ENCODE assay signal across 8 cellular contexts in the genomic region with DNA sequence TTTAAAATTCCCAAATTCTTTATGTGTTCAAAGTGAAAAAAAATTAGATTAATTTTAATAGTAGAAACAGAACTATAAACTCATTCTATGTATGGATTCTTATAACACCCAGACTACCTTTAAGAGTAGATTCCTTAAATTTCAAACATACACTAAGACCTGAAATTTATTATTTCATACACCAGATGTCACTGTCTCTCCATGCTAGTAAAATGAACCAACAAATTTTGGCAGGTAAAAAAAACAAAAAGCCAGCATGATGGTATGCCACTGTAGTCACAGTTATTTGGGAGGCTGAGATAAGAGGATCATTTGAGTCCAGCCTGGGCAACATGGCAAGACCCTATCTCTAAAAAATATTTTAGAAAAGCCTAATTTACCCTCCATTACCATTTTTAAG.
DNase-seq lines count a peak whose midpoint lies in the region; ATAC-seq, FAIRE-seq and TF ChIP-seq lines count a peak whose summit lies in the region.

No MANE protein-coding gene starts in this region.

- no peaks in the 10 kb centered on the region for H3K79me2 ChIP-seq in HepG2 (ENCODE audit: insufficient read depth, low read length)

- H3K36me3 ChIP-seq in BJ (ENCODE audit: control insufficient read depth, insufficient read depth, low read length) (no peaks in the 10 kb centered on the region), HepG2 (replicated peaks in 1 of 2; ENCODE audit: control insufficient read depth in 1 of 2, insufficient read depth in 2 of 2, low read length in 2 of 2) (no peaks in the 10 kb centered on the region)

- H3K4me3 Mint-ChIP-seq in T-helper 2 cell treated with Interferon-gamma antibody and Interleukin-4, amounts not matched to agents 5 μg/mL and 100 μg/mL, for 36 hours: no peak overlapping the region

- H3K4me1 Mint-ChIP-seq in T-helper 2 cell treated with Interferon-gamma antibody and Interleukin-4, amounts not matched to agents 5 μg/mL and 100 μg/mL, for 36 hours (ENCODE audit: low read depth): no peaks in the 10 kb centered on the region

- H3K27ac ChIP-seq in HepG2 (ENCODE audit: extremely low read length, insufficient read depth, low read length): no peak overlapping the region

- no peak for TF ChIP-seq RAD21 in HepG2 (CRISPR knock-in tag; IDR thresholded peaks at IDR 0.05)

- no peak for FAIRE-seq in HepG2 (lab: Jason Lieb, UNC)

- DNase-seq in BJ (ENCODE audit: low read depth) (no peak), LoVo (ENCODE audit: low spot score) (peak; percentile 39), astrocyte of the hippocampus (ENCODE audit: low read depth, low spot score) (peak; percentile 32), HepG2 (ENCODE audit: low spot score) (peak; percentile 1), C1 segment of cervical spinal cord (lab: John Stamatoyannopoulos, UW) (no peak), germinal center (ENCODE audit: low spot score) (no peak)
- DNase-seq in T-helper 2 cell treated with Interferon-gamma antibody and Interleukin-4, amounts not matched to agents 5 μg/mL and 100 μg/mL, for 36 hours (ENCODE audit: low spot score): no peak

- H3K27ac Mint-ChIP-seq in T-helper 2 cell treated with Interferon-gamma antibody and Interleukin-4, amounts not matched to agents 5 μg/mL and 100 μg/mL, for 36 hours: no peak overlapping the region

- TF ChIP-seq CTCF in BJ (IDR thresholded peaks at IDR 0.05; ENCODE audit: insufficient read depth, low read depth, low read length) (peak; percentile 26; the same call in 1 of the 2 replicates), HepG2 (CRISPR knock-in tag; IDR thresholded peaks at IDR 0.05) (no peak)

- H3K9me3 ChIP-seq in HepG2 (ENCODE audit: low read length): no peaks in the 10 kb centered on the region

- H3K9ac ChIP-seq in HepG2 (ENCODE audit: insufficient read depth, low read depth, low read length): no peak overlapping the region

- in situ Hi-C loops in HepG2 (cut with HindIII; ENCODE audit: extremely low pct_ligation_motif_present, low pct_unique_long_range_greater_than_20kb): no loop called here

- H3K27me3 ChIP-seq in BJ (ENCODE audit: control insufficient read depth, insufficient read depth, low read length) (no peaks in the 10 kb centered on the region), HepG2 (ENCODE audit: control insufficient read depth in 1 of 2, insufficient read depth in 2 of 2, low read length in 2 of 2) (no peaks in the 10 kb centered on the region)

- no peaks in the 10 kb centered on the region for H3K4me1 ChIP-seq in HepG2 (ENCODE audit: insufficient read depth, low read length)

- ATAC-seq in HepG2 (no peak), GM21360 (IDR thresholded peaks at IDR 0.05; ENCODE audit: unreplicated experiment) (no peak)

- no peak for TF ChIP-seq POLR2A in HepG2 (IDR thresholded peaks at IDR 0.05; ENCODE audit: insufficient read depth in 1 of 2, low read depth in 2 of 2, low read length in 2 of 2)

- TF ChIP-seq EP300 in HepG2 (IDR thresholded peaks at IDR 0.05; ENCODE audit: low read depth in 2 of 2, low read length in 2 of 2) (no peak), HepG2 (CRISPR knock-in tag; IDR thresholded peaks at IDR 0.05; ENCODE audit: borderline replicate concordance) (no peak)

- H4K20me1 ChIP-seq in HepG2 (ENCODE audit: insufficient read depth, low read length): no peaks in the 10 kb centered on the region

- CTCF ChIA-PET in BJ (lab: Yijun Ruan, JAX) (interaction anchor here (0.8 to 0.9 kb wide), 2 partner anchors 9 to 877 kb away, joined by 3 read pairs; no protein-coding TSS in a partner anchor), HepG2 (lab: Yijun Ruan, JAX; ENCODE audit: low intra/inter-chr PET ratio, low total read pairs) (no interaction called here)

- no peak overlapping the region for H2AFZ ChIP-seq in HepG2 (ENCODE audit: low read length)

- no TSS peak for BruUV-seq in HepG2 (replicated peaks; lab: Mats Ljungman, UMichigan)

- H3K9me3 Mint-ChIP-seq in T-helper 2 cell treated with Interferon-gamma antibody and Interleukin-4, amounts not matched to agents 5 μg/mL and 100 μg/mL, for 36 hours: no peaks in the 10 kb centered on the region

- H3K27me3 Mint-ChIP-seq in T-helper 2 cell treated with Interferon-gamma antibody and Interleukin-4, amounts not matched to agents 5 μg/mL and 100 μg/mL, for 36 hours (ENCODE audit: low read depth): no peaks in the 10 kb centered on the region

- H3K4me2 ChIP-seq in HepG2 (ENCODE audit: low read depth, low read length): no peak overlapping the region

- no peak overlapping the region for H3K4me3 ChIP-seq in BJ (ENCODE audit: low read depth, low read length)
- no peak overlapping the region for H3K4me3 ChIP-seq in HepG2 (replicated peaks in 1 of 3; ENCODE audit: insufficient read depth in 1 of 3, low read depth in 2 of 3, low read length in 3 of 3)

- POLR2A ChIA-PET in BJ (lab: Charles Lee): no interaction called here
- POLR2A ChIA-PET in HepG2 (lab: Yijun Ruan, JAX): no interaction called here

- intact Hi-C loops in HepG2 (cut with micrococcal nuclease; ENCODE audit: unreplicated experiment): loop anchor here (10.0 kb wide), 1 partner anchor 727 kb away; no protein-coding TSS in a partner anchor

- H3K36me3 Mint-ChIP-seq in T-helper 2 cell treated with Interferon-gamma antibody and Interleukin-4, amounts not matched to agents 5 μg/mL and 100 μg/mL, for 36 hours (ENCODE audit: low read depth): no peaks in the 10 kb centered on the region

TF ChIP-seq in HepG2, 621 proteins besides CTCF, POLR2A, EP300 and RAD21:
- TF ChIP-seq ONECUT2 (CRISPR knock-in tag; IDR thresholded peaks at IDR 0.05) (no peak), ZSCAN9 (CRISPR knock-in tag; IDR thresholded peaks at IDR 0.05; ENCODE audit: borderline replicate concordance) (no peak), STAG1 (CRISPR knock-in tag; IDR thresholded peaks at IDR 0.05) (peak; percentile 23; the same call in 1 of the 2 replicates)
- TF ChIP-seq, protein P1, sequence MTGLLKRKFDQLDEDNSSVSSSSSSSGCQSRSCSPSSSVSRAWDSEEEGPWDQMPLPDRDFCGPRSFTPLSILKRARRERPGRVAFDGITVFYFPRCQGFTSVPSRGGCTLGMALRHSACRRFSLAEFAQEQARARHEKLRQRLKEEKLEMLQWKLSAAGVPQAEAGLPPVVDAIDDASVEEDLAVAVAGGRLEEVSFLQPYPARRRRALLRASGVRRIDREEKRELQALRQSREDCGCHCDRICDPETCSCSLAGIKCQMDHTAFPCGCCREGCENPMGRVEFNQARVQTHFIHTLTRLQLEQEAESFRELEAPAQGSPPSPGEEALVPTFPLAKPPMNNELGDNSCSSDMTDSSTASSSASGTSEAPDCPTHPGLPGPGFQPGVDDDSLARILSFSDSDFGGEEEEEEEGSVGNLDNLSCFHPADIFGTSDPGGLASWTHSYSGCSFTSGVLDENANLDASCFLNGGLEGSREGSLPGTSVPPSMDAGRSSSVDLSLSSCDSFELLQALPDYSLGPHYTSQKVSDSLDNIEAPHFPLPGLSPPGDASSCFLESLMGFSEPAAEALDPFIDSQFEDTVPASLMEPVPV (CRISPR knock-in tag; IDR thresholded peaks at IDR 0.05): no peak
TF ChIP-seq in HepG2: peak in this region for 1.

Comparison
In these comparisons a context has a peak if more than half of its experiments do, and no peak if none do; other contexts are left out.
1. DNase-seq: peak in LoVo (single experiment), astrocyte of the hippocampus (single experiment) and HepG2 (single experiment); none in BJ (single experiment), C1 segment of cervical spinal cord (0 of 14), T-helper 2 cell treated with Interferon-gamma antibody and Interleukin-4, amounts not matched to agents 5 μg/mL and 100 μg/mL, for 36 hours (single experiment) and germinal center (single experiment).